Comparison of ENCODE assay signal across 2 cellular contexts in genomic region chr20:38859857-38860256, GRCh38. TPM values are rescaled to one million over a fixed set of nuclear protein-coding genes. Genes with fewer than 3 reads are reported as not detected.
"Had no signal": no experiment of that assay in that cellular context is flagged by ENCODE, and none has a peak within 500 bp of the region (broad histone marks: within the 10 kb centered on the region; RNA-seq: fewer than 3 reads in every experiment).

No MANE protein-coding gene starts in this region.

RNA-seq across cellular contexts. Expression of gene PPP1R16B, which starts 54.4 kb away (rescaled TPM):
- total RNA-seq: MCF 10A, PC-9 had no signal
